In genomic region chr5:147750065-147750464, GRCh38 we compare ENCODE assay signal across 24 cellular contexts. TPM values are rescaled to one million over a fixed set of nuclear protein-coding genes. Genes with fewer than 3 reads are reported as not detected.
DNase-seq lines count a peak whose midpoint lies in the region; ATAC-seq and TF ChIP-seq lines count a peak whose summit lies in the region.
"Had no signal": no experiment of that assay in that cellular context is flagged by ENCODE, and none has a peak within 500 bp of the region (broad histone marks: within the 10 kb centered on the region; RNA-seq: fewer than 3 reads in every experiment).

No MANE protein-coding gene starts in this region.

- H2AFZ ChIP-seq in trophoblast cell (ENCODE audit: insufficient read depth, low read length, poor library complexity): no peak overlapping the region

- H3K9me3 ChIP-seq in BLaER1 (peaks cover 19% of the 10 kb centered on the region), HUES64 (ENCODE audit: insufficient read depth, low read depth, low read length) (no peaks in the 10 kb centered on the region), iPS DF 6.9 (ENCODE audit: control insufficient read depth, insufficient read depth, low read length) (no peaks in the 10 kb centered on the region), trophoblast cell (ENCODE audit: insufficient read depth, low read depth, low read length) (no peaks in the 10 kb centered on the region)
- H3K9me3 ChIP-seq: lower lobe of right lung, tibial artery had no signal

- H2AK5ac ChIP-seq in trophoblast cell (ENCODE audit: low read length): no peak overlapping the region

- no peak overlapping the region for H2BK120ac ChIP-seq in trophoblast cell (ENCODE audit: insufficient read depth, low read length, poor library complexity)

- H2BK12ac ChIP-seq in trophoblast cell (ENCODE audit: low read length): no peak overlapping the region

- DNase-seq in NCI-H2227 treated with DMSO at 0.1 percent for 48 hours (lab: John Stamatoyannopoulos, UW) (peak; percentile 81), iPS DF 6.9 (ENCODE audit: low read depth, low spot score) (peak; percentile 41), foreskin keratinocyte (no peak), trophoblast cell (no peak)
- DNase-seq in activated CD4-positive, CD25-positive, alpha-beta regulatory T cell treated with anti-CD3 and anti-CD28 coated beads, Interleukin-2, amount 50 U/mL, for 72 hours: no peak
- DNase-seq: activated CD8-positive, alpha-beta T cell treated with anti-CD3 and anti-CD28 coated beads, Interleukin-2, amount 10 ng/mL, durations not matched to agents 7 days and 5 days; activated naive CD4-positive, alpha-beta T cell treated with anti-CD3 and anti-CD28 coated beads, Interleukin-2, amount 10 ng/mL, durations not matched to agents 7 days and 5 days; activated T-cell treated with anti-CD3 and anti-CD28 coated beads, Interleukin-2, amount 50 U/mL, for 48 hours; aorta; cerebellar nuclear complex; effector memory CD8-positive, alpha-beta T cell; head of caudate nucleus; HFFc6; lower lobe of right lung; NCI-H1092 treated with DMSO at 0.1 percent for 48 hours; NCI-H526; PC-3; stimulated activated naive B cell treated with anti-CD40 and anti-IgM and Interleukin-4, amounts not matched to agents 10 μg/mL and 1 μg/mL and 100 μg/mL, for 72 hours; T-helper 17 cell; tibial artery; WERI-Rb-1 had no signal

- H3K4me2 ChIP-seq in BLaER1: peak overlapping the region; percentile 65
- H3K4me2 ChIP-seq in trophoblast cell (ENCODE audit: low read length): no peak overlapping the region

- H2BK5ac ChIP-seq in trophoblast cell (ENCODE audit: low read depth, low read length, poor library complexity): no peak overlapping the region

- H4K91ac ChIP-seq in trophoblast cell (ENCODE audit: low read depth, low read length): no peak overlapping the region

- no peak overlapping the region for H3K14ac ChIP-seq in trophoblast cell (ENCODE audit: low read length)

- no peak overlapping the region for H3K4me3 ChIP-seq in BLaER1
- H3K4me3 ChIP-seq in HUES64 (ENCODE audit: low read length): no peak overlapping the region
- H3K4me3 ChIP-seq in iPS DF 6.9 (ENCODE audit: low read length): no peak overlapping the region
- H3K4me3 ChIP-seq in trophoblast cell (ENCODE audit: low read depth, low read length): no peak overlapping the region
- H3K4me3 ChIP-seq: lower lobe of right lung, tibial artery had no signal

- 51% methylated on average over 3 of the region's 4 CpGs for WGBS in HUES64
- WGBS in iPS DF 6.9 (ENCODE audit: insufficient coverage, insufficient read length): no CpG with 5 or more reads among the region's 4 CpGs
- no CpG with 5 or more reads among the region's 4 CpGs for WGBS in trophoblast cell (ENCODE audit: extremely low coverage, insufficient coverage, insufficient read length)

- H3K79me2 ChIP-seq in trophoblast cell (ENCODE audit: control insufficient read depth, insufficient read depth, low read length, poor library complexity): no peaks in the 10 kb centered on the region

- no peaks in the 10 kb centered on the region for H3K79me1 ChIP-seq in trophoblast cell (ENCODE audit: low read length)

- ATAC-seq in foreskin keratinocyte (no peak), GM19452 (IDR thresholded peaks at IDR 0.05; ENCODE audit: unreplicated experiment) (no peak)
- ATAC-seq: activated CD8-positive, alpha-beta T cell treated with anti-CD3 and anti-CD28 coated beads, Interleukin-2, amount 10 ng/mL, durations not matched to agents 7 days and 5 days; effector memory CD8-positive, alpha-beta T cell; lower lobe of right lung; PC-3; stimulated activated naive B cell treated with anti-CD40 and anti-IgM and Interleukin-4, amounts not matched to agents 10 μg/mL and 1 μg/mL and 100 μg/mL, for 72 hours; T-helper 17 cell had no signal

- H3K9ac ChIP-seq in BLaER1: no peak overlapping the region
- H3K9ac ChIP-seq in HUES64 (ENCODE audit: low read depth, low read length): no peak overlapping the region
- no peak overlapping the region for H3K9ac ChIP-seq in trophoblast cell (ENCODE audit: low read length)

- no peak for TF ChIP-seq CTCF in foreskin keratinocyte (conservative IDR thresholded peaks at IDR 0.05)

- no peak overlapping the region for H3K18ac ChIP-seq in trophoblast cell (ENCODE audit: low read length)

- H4K8ac ChIP-seq in trophoblast cell (ENCODE audit: low read depth, low read length): no peak overlapping the region

- H3K27me3 ChIP-seq in BLaER1: no peaks in the 10 kb centered on the region
- H3K27me3 ChIP-seq in HUES64 (ENCODE audit: insufficient read depth, low read length): no peaks in the 10 kb centered on the region
- no peaks in the 10 kb centered on the region for H3K27me3 ChIP-seq in iPS DF 6.9 (ENCODE audit: control insufficient read depth, insufficient read depth, low read length)
- no peaks in the 10 kb centered on the region for H3K27me3 ChIP-seq in foreskin keratinocyte
- no peaks in the 10 kb centered on the region for H3K27me3 ChIP-seq in trophoblast cell (ENCODE audit: insufficient read depth, low read length)
- H3K27me3 ChIP-seq: tibial artery had no signal

- H3K4me1 ChIP-seq in BLaER1 (peaks cover 25% of the 10 kb centered on the region), HUES64 (ENCODE audit: insufficient read depth, low read length) (peaks cover 56% of the 10 kb centered on the region), iPS DF 6.9 (ENCODE audit: control insufficient read depth, insufficient read depth, low read length) (peaks cover 9% of the 10 kb centered on the region; the same call in 1 of the 2 replicates), foreskin keratinocyte (no peaks in the 10 kb centered on the region), trophoblast cell (ENCODE audit: control insufficient read depth in 1 of 2, insufficient read depth in 2 of 2, low read length in 2 of 2) (peaks cover 3 to 13% of the 10 kb centered on the region in 2 experiments)
- H3K4me1 ChIP-seq: lower lobe of right lung, tibial artery had no signal

- no peak overlapping the region for H3K23ac ChIP-seq in trophoblast cell (ENCODE audit: low read length)

- H4K20me1 ChIP-seq in BLaER1: no peaks in the 10 kb centered on the region

- H3K36me3 ChIP-seq in BLaER1 (peaks cover 13% of the 10 kb centered on the region; the same call in 1 of the 2 replicates), HUES64 (ENCODE audit: insufficient read depth, low read length) (no peaks in the 10 kb centered on the region), iPS DF 6.9 (ENCODE audit: control insufficient read depth, insufficient read depth, low read length) (no peaks in the 10 kb centered on the region), trophoblast cell (ENCODE audit: control insufficient read depth in 1 of 2, insufficient read depth in 2 of 2, low read length in 2 of 2) (no peaks in the 10 kb centered on the region)
- H3K36me3 ChIP-seq: lower lobe of right lung, tibial artery, WERI-Rb-1 had no signal

- H3K4ac ChIP-seq in trophoblast cell (ENCODE audit: low read depth, low read length): no peak overlapping the region

- no peak overlapping the region for H4K12ac ChIP-seq in trophoblast cell (ENCODE audit: low read depth, low read length)

- H3K27ac ChIP-seq in BLaER1 (peak overlapping the region; percentile 39; the same call in 1 of the 2 replicates), HUES64 (ENCODE audit: low read depth, low read length) (peak overlapping the region; percentile 32; the same call in 1 of the 2 replicates), iPS DF 6.9 (ENCODE audit: low read length) (no peak overlapping the region), foreskin keratinocyte (no peak overlapping the region), trophoblast cell (ENCODE audit: low read depth, low read length) (no peak overlapping the region)
- H3K27ac ChIP-seq: lower lobe of right lung, tibial artery, WERI-Rb-1 had no signal

RNA-seq across cellular contexts. Expression of gene JAKMIP2, which starts 32.5 kb away (rescaled TPM):
- polyA plus RNA-seq in HUES64 (2013, experiment 1 of 2): 8.4 TPM
- polyA plus RNA-seq in HUES64 (2013, experiment 2 of 2): 16.2 TPM
- total RNA-seq in foreskin keratinocyte: not detected in 2 replicates
- not detected in 2 replicates for polyA plus RNA-seq in foreskin keratinocyte
- 0.26 TPM in 2 replicates for polyA plus RNA-seq in trophoblast cell (2013)
- total RNA-seq: HFFc6 had no signal

Comparison
In these comparisons a context has a peak if more than half of its experiments do, and no peak if none do; other contexts are left out.
1. H3K27ac ChIP-seq: peak in BLaER1 (single experiment) and HUES64 (single experiment); none in iPS DF 6.9 (single experiment), foreskin keratinocyte (single experiment) and trophoblast cell (single experiment).
2. DNase-seq: peak in NCI-H2227 treated with DMSO at 0.1 percent for 48 hours (single experiment) and iPS DF 6.9 (single experiment); none in foreskin keratinocyte (0 of 2), trophoblast cell (0 of 2) and activated CD4-positive, CD25-positive, alpha-beta regulatory T cell treated with anti-CD3 and anti-CD28 coated beads, Interleukin-2, amount 50 U/mL, for 72 hours (single experiment).